Comparison of ENCODE assay signal across 1 cellular context in the genomic region with DNA sequence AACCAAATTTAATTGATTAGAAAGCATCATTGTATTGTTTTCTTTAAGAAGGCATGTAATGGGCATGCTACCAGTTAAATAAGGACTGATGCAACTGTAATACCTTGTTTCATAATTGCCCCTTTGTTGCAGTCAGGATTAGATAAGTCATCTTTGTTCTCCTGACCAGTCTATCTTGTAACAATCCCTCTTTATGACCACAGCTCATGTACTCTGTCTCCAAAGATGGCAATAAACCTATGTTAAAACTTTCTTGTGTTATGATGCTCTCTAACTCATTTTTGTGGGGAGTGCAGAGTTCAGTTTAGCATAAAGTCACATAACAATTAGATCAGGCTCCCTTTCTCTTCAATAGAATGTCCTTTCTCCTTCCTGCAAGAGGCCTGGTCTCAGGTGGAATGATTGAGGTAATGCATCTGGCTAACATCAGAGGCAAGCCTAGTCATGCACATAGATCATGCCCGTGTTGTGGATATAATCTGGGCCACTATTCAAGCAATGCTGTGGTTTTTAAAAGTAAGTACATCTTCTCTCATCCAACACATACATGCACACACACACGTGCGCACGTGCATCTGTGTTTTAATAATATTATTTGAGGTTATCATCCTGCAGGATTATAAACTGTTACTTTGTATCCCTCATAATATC.
TF ChIP-seq lines count a peak whose summit lies in the region.

No MANE protein-coding gene starts in this region.

TF ChIP-seq in HEK293, 187 proteins besides CTCF, POLR2A, EP300 and RAD21 (continued from another document):
- TF ChIP-seq ZNF571 (tag by site-specific recombination; IDR thresholded peaks at IDR 0.05) (no peak), ZBTB17 (tag by site-specific recombination; IDR thresholded peaks at IDR 0.05) (peak; percentile 35; the same call in 1 of the 2 replicates), ZFP41 (tag by site-specific recombination; IDR thresholded peaks at IDR 0.05; ENCODE audit: borderline replicate concordance) (no peak), ZNF747 (tag by site-specific recombination; IDR thresholded peaks at IDR 0.05) (no peak), ZNF473 (tag by site-specific recombination; IDR thresholded peaks at IDR 0.05) (no peak), ZNF623 (tag by site-specific recombination; IDR thresholded peaks at IDR 0.05) (no peak), ZNF677 (tag by site-specific recombination; IDR thresholded peaks at IDR 0.05) (no peak), ZNF514 (tag by site-specific recombination; IDR thresholded peaks at IDR 0.05) (no peak), ZNF776 (tag by site-specific recombination; IDR thresholded peaks at IDR 0.05; ENCODE audit: borderline replicate concordance) (no peak), GLI2 (tag by site-specific recombination; IDR thresholded peaks at IDR 0.05; ENCODE audit: borderline replicate concordance, low read depth) (no peak), KLF16 (tag by site-specific recombination; IDR thresholded peaks at IDR 0.05) (no peak)
- TF ChIP-seq, protein P1, sequence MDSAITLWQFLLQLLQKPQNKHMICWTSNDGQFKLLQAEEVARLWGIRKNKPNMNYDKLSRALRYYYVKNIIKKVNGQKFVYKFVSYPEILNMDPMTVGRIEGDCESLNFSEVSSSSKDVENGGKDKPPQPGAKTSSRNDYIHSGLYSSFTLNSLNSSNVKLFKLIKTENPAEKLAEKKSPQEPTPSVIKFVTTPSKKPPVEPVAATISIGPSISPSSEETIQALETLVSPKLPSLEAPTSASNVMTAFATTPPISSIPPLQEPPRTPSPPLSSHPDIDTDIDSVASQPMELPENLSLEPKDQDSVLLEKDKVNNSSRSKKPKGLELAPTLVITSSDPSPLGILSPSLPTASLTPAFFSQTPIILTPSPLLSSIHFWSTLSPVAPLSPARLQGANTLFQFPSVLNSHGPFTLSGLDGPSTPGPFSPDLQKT (IDR thresholded peaks at IDR 0.05; ENCODE audit: borderline replicate concordance, low read depth, low read length), result no peak
- TF ChIP-seq, protein P2, sequence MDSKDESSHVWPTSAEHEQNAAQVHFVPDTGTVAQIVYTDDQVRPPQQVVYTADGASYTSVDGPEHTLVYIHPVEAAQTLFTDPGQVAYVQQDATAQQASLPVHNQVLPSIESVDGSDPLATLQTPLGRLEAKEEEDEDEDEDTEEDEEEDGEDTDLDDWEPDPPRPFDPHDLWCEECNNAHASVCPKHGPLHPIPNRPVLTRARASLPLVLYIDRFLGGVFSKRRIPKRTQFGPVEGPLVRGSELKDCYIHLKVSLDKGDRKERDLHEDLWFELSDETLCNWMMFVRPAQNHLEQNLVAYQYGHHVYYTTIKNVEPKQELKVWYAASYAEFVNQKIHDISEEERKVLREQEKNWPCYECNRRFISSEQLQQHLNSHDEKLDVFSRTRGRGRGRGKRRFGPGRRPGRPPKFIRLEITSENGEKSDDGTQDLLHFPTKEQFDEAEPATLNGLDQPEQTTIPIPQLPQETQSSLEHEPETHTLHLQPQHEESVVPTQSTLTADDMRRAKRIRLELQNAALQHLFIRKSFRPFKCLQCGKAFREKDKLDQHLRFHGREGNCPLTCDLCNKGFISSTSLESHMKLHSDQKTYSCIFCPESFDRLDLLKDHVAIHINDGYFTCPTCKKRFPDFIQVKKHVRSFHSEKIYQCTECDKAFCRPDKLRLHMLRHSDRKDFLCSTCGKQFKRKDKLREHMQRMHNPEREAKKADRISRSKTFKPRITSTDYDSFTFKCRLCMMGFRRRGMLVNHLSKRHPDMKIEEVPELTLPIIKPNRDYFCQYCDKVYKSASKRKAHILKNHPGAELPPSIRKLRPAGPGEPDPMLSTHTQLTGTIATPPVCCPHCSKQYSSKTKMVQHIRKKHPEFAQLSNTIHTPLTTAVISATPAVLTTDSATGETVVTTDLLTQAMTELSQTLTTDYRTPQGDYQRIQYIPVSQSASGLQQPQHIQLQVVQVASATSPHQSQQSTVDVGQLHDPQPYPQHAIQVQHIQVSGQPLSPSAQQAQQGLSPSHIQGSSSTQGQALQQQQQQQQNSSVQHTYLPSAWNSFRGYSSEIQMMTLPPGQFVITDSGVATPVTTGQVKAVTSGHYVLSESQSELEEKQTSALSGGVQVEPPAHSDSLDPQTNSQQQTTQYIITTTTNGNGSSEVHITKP (tag by site-specific recombination; IDR thresholded peaks at IDR 0.05), result peak; percentile 72
